ENCODE assay signal across 9 cellular contexts in genomic region chr7:74272305-74273038, GRCh38. TPM values are rescaled to one million over a fixed set of nuclear protein-coding genes. Genes with fewer than 3 reads are reported as not detected.
DNase-seq lines count a peak whose midpoint lies in the region; ATAC-seq and TF ChIP-seq lines count a peak whose summit lies in the region.
"Had no signal": no experiment of that assay in that cellular context is flagged by ENCODE, and none has a peak within 500 bp of the region (broad histone marks: within the 10 kb centered on the region; RNA-seq: fewer than 3 reads in every experiment).

No MANE protein-coding gene starts in this region.

- H3K36me3 ChIP-seq in PC-3 (ENCODE audit: low read depth, low read length) (no peaks in the 10 kb centered on the region), colonic mucosa (no peaks in the 10 kb centered on the region), tibial artery (no peaks in the 10 kb centered on the region)
- H3K36me3 ChIP-seq in effector memory CD4-positive, alpha-beta T cell (ENCODE audit: control insufficient read depth, insufficient read depth, low read length): no peaks in the 10 kb centered on the region

- H3K4me1 ChIP-seq in PC-3 (ENCODE audit: insufficient read depth, low read length) (peaks cover 17% of the 10 kb centered on the region), colonic mucosa (peaks cover 5% of the 10 kb centered on the region), tibial artery (peaks cover 0 to 23% (median 7%) of the 10 kb centered on the region in 4 donors)
- H3K4me1 ChIP-seq in effector memory CD4-positive, alpha-beta T cell (ENCODE audit: control insufficient read depth, insufficient read depth, low read length, poor library complexity, severe bottlenecking): no peaks in the 10 kb centered on the region

- DNase-seq in stimulated activated CD4-positive, alpha-beta T cell treated with anti-CD3 and anti-CD28 coated beads, Interleukin-15, amount 100 ng/mL, for 24 hours: peak; percentile 42
- no peak for DNase-seq in stimulated activated CD4-positive, alpha-beta T cell treated with anti-CD3 and anti-CD28 coated beads, Interleukin-4, amount 100 ng/mL, for 24 hours
- DNase-seq in PC-3: peak; percentile 77
- peak; percentile 68 for DNase-seq in colonic mucosa
- peak; percentile 90 to 91 for DNase-seq in lung microvascular endothelial cell (ENCODE audit: low read depth in 2 of 2)
- DNase-seq in tibial artery: peak; percentile 73 to 82
- DNase-seq in effector memory CD4-positive, alpha-beta T cell: no peak
- DNase-seq: natural killer cell had no signal

- POLR2A ChIA-PET in PC-3 (lab: Charles Lee; ENCODE audit: unreplicated experiment): no interaction called here

- H3K4me3 ChIP-seq in PC-3 (ENCODE audit: low read length) (no peak overlapping the region), colonic mucosa (no peak overlapping the region), tibial artery (no peak overlapping the region)
- no peak overlapping the region for H3K4me3 ChIP-seq in effector memory CD4-positive, alpha-beta T cell (ENCODE audit: insufficient read depth, low read depth, low read length, poor library complexity, severe bottlenecking)

- no peaks in the 10 kb centered on the region for H3F3A ChIP-seq in PC-3 (ENCODE audit: low read length, unreplicated experiment)

- H3K9me3 ChIP-seq in PC-3 (ENCODE audit: low read length): no peaks in the 10 kb centered on the region
- H3K9me3 ChIP-seq in colonic mucosa: no peaks in the 10 kb centered on the region
- H3K9me3 ChIP-seq in tibial artery: no peaks in the 10 kb centered on the region
- H3K9me3 ChIP-seq in effector memory CD4-positive, alpha-beta T cell (ENCODE audit: control insufficient read depth, low read length): no peaks in the 10 kb centered on the region

- CTCF ChIA-PET in PC-3 (lab: Charles Lee): interaction anchor here (0.5 kb wide), 2 partner anchors 10 to 71 kb away, joined by 4 to 5 read pairs; no protein-coding TSS in a partner anchor

- H3K27ac ChIP-seq in PC-3 (ENCODE audit: low read length) (peak overlapping the region; percentile 95), colonic mucosa (peak overlapping the region; percentile 86), tibial artery (peak overlapping the region; percentile 43 to 69)
- no peak overlapping the region for H3K27ac ChIP-seq in effector memory CD4-positive, alpha-beta T cell (ENCODE audit: insufficient read depth, low read length, poor library complexity, severe bottlenecking)

- peak overlapping the region; percentile 88 for H2AFZ ChIP-seq in PC-3 (ENCODE audit: low read length)

- no peaks in the 10 kb centered on the region for H3K9me2 ChIP-seq in PC-3 (replicated peaks; ENCODE audit: low read length)

- intact Hi-C loops in PC-3 (cut with micrococcal nuclease) (loop anchor here (10.0 kb wide), 1 partner anchor 82 kb away; no protein-coding TSS in a partner anchor), colonic mucosa (cut with DNase I) (no loop called here), tibial artery (cut with DNase I; ENCODE audit: low total_unique reads) (no loop called here)

- TF ChIP-seq CTCF in PC-3 (conservative IDR thresholded peaks at IDR 0.05; ENCODE audit: low read depth, low read length) (no peak), colonic mucosa (IDR thresholded peaks at IDR 0.05) (no peak), tibial artery (IDR thresholded peaks at IDR 0.05) (no peak)

- no peaks in the 10 kb centered on the region for H3K79me2 ChIP-seq in PC-3 (ENCODE audit: low read length)

- ATAC-seq in HG02885 (IDR thresholded peaks at IDR 0.05; ENCODE audit: poor library complexity, unreplicated experiment) (peak; percentile 80), PC-3 (peak; percentile 73)

- no peaks in the 10 kb centered on the region for H4K20me1 ChIP-seq in PC-3 (ENCODE audit: low read length)

- BruUV-seq in PC-3 (replicated peaks; lab: Mats Ljungman, UMichigan): no TSS peak

- H3K9ac ChIP-seq in PC-3 (ENCODE audit: low read length) (peak overlapping the region; percentile 66), colonic mucosa (ENCODE audit: low read depth in 2 of 2, low read length in 2 of 2) (peak overlapping the region; percentile 6 to 13)

- H3K27me3 ChIP-seq in PC-3 (ENCODE audit: low read length) (no peaks in the 10 kb centered on the region), colonic mucosa (no peaks in the 10 kb centered on the region), tibial artery (no peaks in the 10 kb centered on the region)
- no peaks in the 10 kb centered on the region for H3K27me3 ChIP-seq in effector memory CD4-positive, alpha-beta T cell (replicated peaks; ENCODE audit: control insufficient read depth, insufficient read depth, low read length, poor library complexity, severe bottlenecking)

- peak overlapping the region; percentile 47 for H3K4me2 ChIP-seq in PC-3 (ENCODE audit: low read length)

RNA-seq across cellular contexts. Expression of gene CLIP2, which starts 16.7 kb away (rescaled TPM):
- total RNA-seq in PC-3 (2014; rRNA removed) (26.2 and 33.8 TPM in 2 replicates), colonic mucosa (10 to 100 TPM; 77.8 to 81.6 TPM), lung microvascular endothelial cell (28.1 and 42.3 TPM in 2 replicates)

RNA-seq across cellular contexts. Expression of gene RFC2, which starts 18.3 kb away (rescaled TPM):
- total RNA-seq in PC-3 (2014; rRNA removed) (57.4 and 60.4 TPM in 2 replicates), colonic mucosa (10 to 100 TPM; 18.5 to 43.8 TPM), lung microvascular endothelial cell (15.7 and 17.7 TPM in 2 replicates)

Comparison
In these comparisons a context has a peak if more than half of its experiments do, and no peak if none do; other contexts are left out.
1. DNase-seq: peak in stimulated activated CD4-positive, alpha-beta T cell treated with anti-CD3 and anti-CD28 coated beads, Interleukin-15, amount 100 ng/mL, for 24 hours (single experiment), PC-3 (single experiment), colonic mucosa (single experiment), lung microvascular endothelial cell (2 of 2) and tibial artery (2 of 2); none in stimulated activated CD4-positive, alpha-beta T cell treated with anti-CD3 and anti-CD28 coated beads, Interleukin-4, amount 100 ng/mL, for 24 hours (single experiment) and effector memory CD4-positive, alpha-beta T cell (0 of 3).